ENCODE assay signal across 9 cellular contexts in the genomic region with DNA sequence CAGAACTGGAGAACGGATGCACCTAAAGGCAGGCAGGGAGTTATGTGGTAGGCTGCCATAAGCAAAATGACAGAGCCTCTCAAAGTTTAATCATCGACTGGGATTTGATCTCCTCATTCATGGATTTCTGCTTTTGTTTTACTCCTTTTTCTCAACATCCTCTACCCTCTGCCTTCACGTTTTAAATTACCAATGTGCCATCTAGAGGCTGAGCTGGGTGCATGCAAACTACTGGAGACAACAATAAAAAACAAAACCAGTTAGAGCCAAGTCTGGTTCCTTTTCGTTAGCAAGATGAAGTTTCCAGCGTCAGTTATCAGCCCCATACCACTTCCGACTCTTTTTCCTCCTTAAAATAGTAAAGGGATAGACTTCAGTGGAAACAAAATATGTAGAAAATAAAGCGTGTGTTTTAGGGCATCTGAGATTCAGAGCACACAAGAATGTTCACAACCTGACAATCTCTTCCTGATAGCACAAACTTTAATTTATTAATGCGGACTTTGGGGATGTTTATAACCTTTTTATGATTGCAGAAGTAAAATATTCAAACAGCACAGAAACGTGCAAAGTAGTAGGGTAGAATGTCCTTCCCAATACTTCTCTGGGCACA.
DNase-seq lines count a peak whose midpoint lies in the region; ATAC-seq, FAIRE-seq and TF ChIP-seq lines count a peak whose summit lies in the region.
"Had no signal": no experiment of that assay in that cellular context is flagged by ENCODE, and none has a peak within 500 bp of the region (broad histone marks: within the 10 kb centered on the region; RNA-seq: fewer than 3 reads in every experiment).

No MANE protein-coding gene starts in this region.

- ATAC-seq in HepG2 = peak; percentile 71
- no peak for ATAC-seq in GM18909 (IDR thresholded peaks at IDR 0.05; ENCODE audit: poor library complexity, unreplicated experiment)

- H3K4me2 ChIP-seq in HepG2 (ENCODE audit: low read depth, low read length) = no peak overlapping the region

- WGBS in HepG2 (ENCODE audit: low lambda C conversion rate) = 9% methylated on average over 9 of the region's 9 CpGs

- POLR2A ChIA-PET in HepG2 (lab: Yijun Ruan, JAX) = no interaction called here

- DNase-seq in BE2C (no peak), LHCN-M2 (ENCODE audit: low read depth) (peak; percentile 24), amniotic epithelial cell (ENCODE audit: low read depth) (peak; percentile 26), HepG2 (ENCODE audit: low spot score) (peak; percentile 21), DMS153 treated with DMSO at 0.1 percent for 48 hours (lab: John Stamatoyannopoulos, UW; ENCODE audit: unreplicated experiment) (no peak), immature natural killer cell (no peak)
- DNase-seq in effector CD4-positive, alpha-beta T cell = no peak
- DNase-seq: stimulated activated naive CD4-positive, alpha-beta T cell had no signal

- H3K4me3 Mint-ChIP-seq in immature natural killer cell = no peak overlapping the region

- H3K4me1 ChIP-seq in BE2C (no peaks in the 10 kb centered on the region), HepG2 (ENCODE audit: insufficient read depth, low read length) (no peaks in the 10 kb centered on the region; the same call in 1 of the 2 replicates)

- H3K9me3 Mint-ChIP-seq in immature natural killer cell = peaks cover 0 to 5% (median 1%) of the 10 kb centered on the region in 6 donors

- no peak for TF ChIP-seq POLR2A in HepG2 (IDR thresholded peaks at IDR 0.05; ENCODE audit: insufficient read depth in 1 of 2, low read depth in 2 of 2, low read length in 2 of 2)

- TF ChIP-seq CTCF in BE2C (IDR thresholded peaks at IDR 0.05; ENCODE audit: low read depth, low read length) (peak; percentile 39), HepG2 (CRISPR knock-in tag; IDR thresholded peaks at IDR 0.05) (peak; percentile 76)

- intact Hi-C loops in HepG2 (cut with micrococcal nuclease; ENCODE audit: unreplicated experiment) = loop anchor here (1.0 kb wide), 1 partner anchor 80 kb away; no protein-coding TSS in a partner anchor

- no peak; the same call in 1 of the 2 replicates for TF ChIP-seq RAD21 in HepG2 (CRISPR knock-in tag; IDR thresholded peaks at IDR 0.05)

- H2AFZ ChIP-seq in HepG2 (ENCODE audit: low read length) = no peak overlapping the region

- H3K4me1 Mint-ChIP-seq in immature natural killer cell = no peaks in the 10 kb centered on the region

- no peaks in the 10 kb centered on the region for H3K79me2 ChIP-seq in HepG2 (ENCODE audit: insufficient read depth, low read length)

- no peak overlapping the region for H3K27ac ChIP-seq in HepG2 (ENCODE audit: extremely low read length, insufficient read depth, low read length)

- H3K4me3 ChIP-seq in BE2C (ENCODE audit: low read depth, low read length) (no peak overlapping the region), HepG2 (replicated peaks in 1 of 3; ENCODE audit: insufficient read depth in 1 of 3, low read depth in 2 of 3, low read length in 3 of 3) (no peak overlapping the region)

- no peak overlapping the region for H3K9ac ChIP-seq in HepG2 (ENCODE audit: insufficient read depth, low read depth, low read length)

- FAIRE-seq in HepG2 (lab: Jason Lieb, UNC) = peak; percentile 49

- no peaks in the 10 kb centered on the region for H3K9me3 ChIP-seq in BE2C
- H3K9me3 ChIP-seq in HepG2 (ENCODE audit: low read length) = no peaks in the 10 kb centered on the region

- no peak overlapping the region for H3K27ac Mint-ChIP-seq in immature natural killer cell

- CTCF ChIA-PET in HepG2 (lab: Yijun Ruan, JAX; ENCODE audit: low intra/inter-chr PET ratio, low total read pairs) = interaction anchor here (2.2 kb wide), 1 partner anchor 81 kb away, joined by 20 read pairs; no protein-coding TSS in a partner anchor

- H3K27me3 ChIP-seq in BE2C (no peaks in the 10 kb centered on the region), HepG2 (ENCODE audit: control insufficient read depth in 1 of 2, insufficient read depth in 2 of 2, low read length in 2 of 2) (no peaks in the 10 kb centered on the region)

- in situ Hi-C loops in HepG2 (cut with HindIII; ENCODE audit: extremely low pct_ligation_motif_present, low pct_unique_long_range_greater_than_20kb) = no loop called here

- no peak for TF ChIP-seq EP300 in HepG2 (IDR thresholded peaks at IDR 0.05; ENCODE audit: low read depth in 2 of 2, low read length in 2 of 2)
- TF ChIP-seq EP300 in HepG2 (CRISPR knock-in tag; IDR thresholded peaks at IDR 0.05; ENCODE audit: borderline replicate concordance) = no peak

- peaks cover 0 to 5% (median 0%) of the 10 kb centered on the region in 3 donors for H3K27me3 Mint-ChIP-seq in immature natural killer cell (ENCODE audit: low read depth in 3 of 3)

- H3K36me3 Mint-ChIP-seq in immature natural killer cell = peaks cover 0 to 3% (median 0%) of the 10 kb centered on the region in 3 donors

- no peaks in the 10 kb centered on the region for H4K20me1 ChIP-seq in HepG2 (ENCODE audit: insufficient read depth, low read length)

- no TSS peak for BruUV-seq in HepG2 (replicated peaks; lab: Mats Ljungman, UMichigan)

- H3K36me3 ChIP-seq in BE2C (no peaks in the 10 kb centered on the region), HepG2 (replicated peaks in 1 of 2; ENCODE audit: control insufficient read depth in 1 of 2, insufficient read depth in 2 of 2, low read length in 2 of 2) (no peaks in the 10 kb centered on the region)

TF ChIP-seq in HepG2, 621 proteins besides CTCF, POLR2A, EP300 and RAD21:
- TF ChIP-seq SMC3 (IDR thresholded peaks at IDR 0.05; ENCODE audit: low read length) = peak; percentile 81
- TF ChIP-seq ERF (CRISPR knock-in tag; IDR thresholded peaks at IDR 0.05) = no peak
- TF ChIP-seq STAG1 (CRISPR knock-in tag; IDR thresholded peaks at IDR 0.05) = peak; percentile 74

Comparison
In these comparisons a context has a peak if more than half of its experiments do, and no peak if none do; other contexts are left out.
1. DNase-seq: peak in LHCN-M2 (single experiment), amniotic epithelial cell (single experiment) and HepG2 (single experiment); none in BE2C (single experiment), DMS153 treated with DMSO at 0.1 percent for 48 hours (single experiment), immature natural killer cell (0 of 3) and effector CD4-positive, alpha-beta T cell (single experiment).